In the genomic region with DNA sequence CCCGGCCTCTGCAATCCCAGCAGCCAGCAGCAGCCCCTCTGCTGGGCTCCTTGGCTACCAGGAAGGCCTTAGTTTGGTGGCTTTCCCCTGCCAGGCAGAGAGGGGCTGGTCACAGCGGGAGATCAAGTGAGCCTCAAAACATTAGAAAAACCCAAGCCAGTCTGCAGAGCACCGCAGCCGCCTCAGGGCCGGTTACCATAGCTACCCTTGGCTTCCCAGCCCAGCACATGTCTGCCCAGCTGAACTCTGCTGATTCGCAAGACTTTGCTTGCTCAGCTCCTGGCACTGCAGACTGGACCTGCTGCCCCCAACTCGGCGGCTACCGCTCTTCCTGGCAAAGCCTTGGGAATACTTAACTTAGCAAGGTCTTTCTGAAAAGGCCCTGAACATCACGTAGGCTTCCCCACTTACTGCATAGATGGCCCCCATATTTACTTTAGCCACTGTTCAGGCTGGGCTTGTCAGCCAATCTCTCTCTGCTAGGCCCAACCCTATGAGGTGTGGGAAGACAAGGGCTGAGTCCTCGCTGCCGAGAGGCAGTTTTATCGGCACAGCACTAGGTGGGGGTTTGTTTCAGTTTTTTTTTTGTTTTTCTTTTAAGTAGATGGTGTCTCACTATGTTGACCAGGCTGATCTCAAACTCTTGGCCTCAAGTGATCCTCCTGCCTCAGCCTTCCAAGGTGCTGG, we compare ENCODE assay signal across 9 cellular contexts. TPM values are rescaled to one million over a fixed set of nuclear protein-coding genes. Genes with fewer than 3 reads are reported as not detected.
DNase-seq lines count a peak whose midpoint lies in the region; ATAC-seq and TF ChIP-seq lines count a peak whose summit lies in the region.
"Had no signal": no experiment of that assay in that cellular context is flagged by ENCODE, and none has a peak within 500 bp of the region (broad histone marks: within the 10 kb centered on the region; RNA-seq: fewer than 3 reads in every experiment).

No MANE protein-coding gene starts in this region.

- H3K27ac ChIP-seq in neural cell (ENCODE audit: low read length): no peak overlapping the region

- no peaks in the 10 kb centered on the region for H3K79me2 ChIP-seq in neural cell (replicated peaks; ENCODE audit: insufficient read depth, low read length)

- no peak for TF ChIP-seq EP300 in neural cell (conservative IDR thresholded peaks at IDR 0.05; ENCODE audit: poor library complexity, severe bottlenecking)

- no peaks in the 10 kb centered on the region for H3K9me2 ChIP-seq in neural cell (ENCODE audit: insufficient read depth, low read length)

- no peak overlapping the region for H3K9ac ChIP-seq in neural cell (ENCODE audit: low read length)

- no peak overlapping the region for H3K4me3 ChIP-seq in epithelial cell of esophagus (ENCODE audit: low read length)
- no peak overlapping the region for H3K4me3 ChIP-seq in neural cell (ENCODE audit: low read length)

- DNase-seq in DMS 273 (lab: John Stamatoyannopoulos, UW; ENCODE audit: unreplicated experiment) (peak; percentile 93), NCI-H2196 (lab: John Stamatoyannopoulos, UW; ENCODE audit: unreplicated experiment) (peak; percentile 61), epithelial cell of esophagus (ENCODE audit: low read depth) (peak; percentile 91), SIG-M5 treated with dmso at 0.1 percent for 504 hours (lab: John Stamatoyannopoulos, UW; ENCODE audit: unreplicated experiment) (no peak), SHP77 treated with DMSO at 0.1 percent for 48 hours (lab: John Stamatoyannopoulos, UW) (no peak)
- no peak for DNase-seq in activated CD4-positive, CD25-positive, alpha-beta regulatory T cell (lab: John Stamatoyannopoulos, UW)
- DNase-seq: activated naive CD8-positive, alpha-beta T cell treated with anti-CD3 and anti-CD28 coated beads, Interleukin-2, amount 10 ng/mL, durations not matched to agents 7 days and 5 days had no signal

- ATAC-seq in GM21717 (IDR thresholded peaks at IDR 0.05; ENCODE audit: unreplicated experiment): no peak

- TF ChIP-seq CTCF in epithelial cell of esophagus (IDR thresholded peaks at IDR 0.05; ENCODE audit: insufficient read depth, low read depth, low read length, missing control alignments) (no peak), neural cell (IDR thresholded peaks at IDR 0.05; ENCODE audit: poor library complexity, severe bottlenecking) (no peak)

- no peaks in the 10 kb centered on the region for H3K9me3 ChIP-seq in neural cell (ENCODE audit: low read length)

- H3K36me3 ChIP-seq in neural cell (ENCODE audit: insufficient read depth, low read length): no peaks in the 10 kb centered on the region

- no peak overlapping the region for H2AFZ ChIP-seq in neural cell (ENCODE audit: low read depth, low read length)

- H3K27me3 ChIP-seq in neural cell (ENCODE audit: insufficient read depth, low read depth, low read length): no peaks in the 10 kb centered on the region

- H4K20me1 ChIP-seq in neural cell (ENCODE audit: insufficient read depth): no peaks in the 10 kb centered on the region

- no peak for TF ChIP-seq RAD21 in neural cell (conservative IDR thresholded peaks at IDR 0.05)

- no peak overlapping the region for H3K4me2 ChIP-seq in neural cell (ENCODE audit: low read length)

- H3F3A ChIP-seq in neural cell (ENCODE audit: insufficient read depth, low read length, poor library complexity, severe bottlenecking): no peaks in the 10 kb centered on the region

TF ChIP-seq in neural cell, 6 proteins besides CTCF, POLR2A, EP300 and RAD21:
- TF ChIP-seq MXI1 (conservative IDR thresholded peaks at IDR 0.05; ENCODE audit: poor library complexity, severe bottlenecking): peak; percentile 90
- TF ChIP-seq EZH2 (IDR thresholded peaks at IDR 0.05; ENCODE audit: borderline replicate concordance, insufficient read depth, low read length, poor library complexity, severe bottlenecking): no peak

RNA-seq across cellular contexts. Expression of a gene that starts 28.6 kb away (rescaled TPM):
- 24.0 and 28.8 TPM in 2 replicates for polyA plus RNA-seq in neural cell
- 24.1 and 25.4 TPM in 2 replicates for polyA minus RNA-seq in neural cell

RNA-seq across cellular contexts. Expression of a gene that starts 34.2 kb away (rescaled TPM):
- 25.4 and 30.7 TPM in 2 replicates for polyA plus RNA-seq in neural cell
- 42.4 and 44.6 TPM in 2 replicates for polyA minus RNA-seq in neural cell

RNA-seq across cellular contexts. Expression of a gene that starts 35.0 kb away (rescaled TPM):
- polyA plus RNA-seq in neural cell: not detected in 2 replicates
- polyA minus RNA-seq in neural cell: not detected in 2 replicates

RNA-seq across cellular contexts. Expression of a gene that starts 54.1 kb away (rescaled TPM):
- 52.2 and 68.5 TPM in 2 replicates for polyA plus RNA-seq in neural cell
- 8.0 and 10.0 TPM in 2 replicates for polyA minus RNA-seq in neural cell

RNA-seq across cellular contexts. Expression of a gene that starts 59.7 kb away (rescaled TPM):
- 38.7 and 48.2 TPM in 2 replicates for polyA plus RNA-seq in neural cell
- polyA minus RNA-seq in neural cell: 31.2 and 31.4 TPM in 2 replicates

Comparison
In these comparisons a context has a peak if more than half of its experiments do, and no peak if none do; other contexts are left out.
1. DNase-seq: peak in DMS 273 (single experiment), NCI-H2196 (single experiment) and epithelial cell of esophagus (single experiment); none in activated CD4-positive, CD25-positive, alpha-beta regulatory T cell (0 of 4), SIG-M5 treated with dmso at 0.1 percent for 504 hours (single experiment) and SHP77 treated with DMSO at 0.1 percent for 48 hours (single experiment).